Comparison of ENCODE assay signal across 16 cellular contexts in genomic region chr1:32719681-32720275, GRCh38. TPM values are rescaled to one million over a fixed set of nuclear protein-coding genes. Genes with fewer than 3 reads are reported as not detected.
DNase-seq lines count a peak whose midpoint lies in the region; ATAC-seq and TF ChIP-seq lines count a peak whose summit lies in the region.
"Had no signal": no experiment of that assay in that cellular context is flagged by ENCODE, and none has a peak within 500 bp of the region (broad histone marks: within the 10 kb centered on the region; RNA-seq: fewer than 3 reads in every experiment).

No MANE protein-coding gene starts in this region.

- no CpG with 5 or more reads among the region's 4 CpGs for WGBS in neuronal stem cell (ENCODE audit: extremely low coverage in 2 of 2, insufficient read length in 2 of 2, insufficient replicate concordance in 1 of 2), 2 donors

- H3K4ac ChIP-seq in neuronal stem cell (ENCODE audit: low read length) = no peak overlapping the region

- H3K4me3 Mint-ChIP-seq in mesothelial cell of epicardium = no peak overlapping the region
- H3K4me3 Mint-ChIP-seq: CD4-positive, alpha-beta T cell had no signal

- H3K27me3 Mint-ChIP-seq in mesothelial cell of epicardium (ENCODE audit: low read depth) = no peaks in the 10 kb centered on the region

- no peak overlapping the region for H4K91ac ChIP-seq in neuronal stem cell (ENCODE audit: low read depth, low read length, poor library complexity)

- no peak overlapping the region for H2AK5ac ChIP-seq in neuronal stem cell (ENCODE audit: low read depth, low read length)

- no peak overlapping the region for H3K23ac ChIP-seq in neuronal stem cell (ENCODE audit: low read depth, low read length, poor library complexity)

- peaks cover 0 to 17% (median 0%) of the 10 kb centered on the region in 3 experiments for H3K27me3 ChIP-seq in neuronal stem cell (ENCODE audit: control insufficient read depth in 3 of 3, insufficient read depth in 3 of 3, low read depth in 1 of 3, low read length in 3 of 3)

- H3K4me1 ChIP-seq in HEK293 (ENCODE audit: control insufficient read depth, insufficient read depth, low read length) (no peaks in the 10 kb centered on the region), neuronal stem cell (ENCODE audit: control insufficient read depth in 2 of 2, insufficient read depth in 1 of 2, low read depth in 1 of 2, low read length in 2 of 2) (peaks cover 11 to 14% of the 10 kb centered on the region in 2 donors)

- H3K18ac ChIP-seq in neuronal stem cell (ENCODE audit: low read length) = peak overlapping the region; percentile 50

- H4K8ac ChIP-seq in neuronal stem cell (ENCODE audit: low read depth, low read length) = no peak overlapping the region

- H3K79me1 ChIP-seq in neuronal stem cell (ENCODE audit: low read depth, low read length) = no peaks in the 10 kb centered on the region

- no peak overlapping the region for H2AFZ ChIP-seq in neuronal stem cell (ENCODE audit: low read length)

- TF ChIP-seq CTCF in HEK293 (tag by site-specific recombination; IDR thresholded peaks at IDR 0.05) (no peak), mesothelial cell of epicardium (IDR thresholded peaks at IDR 0.05; ENCODE audit: unreplicated experiment) (no peak)

- POLR2A ChIA-PET in HEK293 (lab: Yijun Ruan, JAX) = interaction anchor here (1.7 kb wide), 1 partner anchor 9 kb away, joined by 5 read pairs; no protein-coding TSS in a partner anchor

- CTCF ChIA-PET in HEK293 (lab: Yijun Ruan, JAX) = no interaction called here

- H3K4me2 ChIP-seq in neuronal stem cell (ENCODE audit: insufficient read depth, low read length, poor library complexity, severe bottlenecking) = no peak overlapping the region
- H3K4me2 ChIP-seq: KMS-11 had no signal

- H3K4me1 Mint-ChIP-seq in mesothelial cell of epicardium = peaks cover 21% of the 10 kb centered on the region

- no peaks in the 10 kb centered on the region for H3K9me3 ChIP-seq in HEK293 (ENCODE audit: control insufficient read depth, insufficient read depth, low read depth, low read length)
- H3K9me3 ChIP-seq in neuronal stem cell (replicated peaks in 1 of 2; ENCODE audit: control insufficient read depth in 2 of 2, insufficient read depth in 1 of 2, low read depth in 1 of 2, low read length in 2 of 2) = no peaks in the 10 kb centered on the region
- H3K9me3 ChIP-seq: Caco-2 had no signal

- no peak overlapping the region for H2BK5ac ChIP-seq in neuronal stem cell (ENCODE audit: low read length)

- H3K27ac ChIP-seq in HEK293 (ENCODE audit: extremely low read depth, low read depth, low read length) = no peak overlapping the region
- no peak overlapping the region for H3K27ac ChIP-seq in neuronal stem cell (replicated peaks; ENCODE audit: low read length)
- H3K27ac ChIP-seq: C4-2B, HL-60, KMS-11 had no signal

- DNase-seq in GM03348 (ENCODE audit: low spot score) (peak; percentile 31), epidermal melanocyte (ENCODE audit: insufficient read length, low spot score) (peak; percentile 30), neuronal stem cell (ENCODE audit: low spot score) (no peak), mesothelial cell of epicardium (ENCODE audit: low spot score in 2 of 2, unreplicated experiment in 2 of 2) (no peak)
- DNase-seq: ACHN; AML-193; Caco-2; CD4-positive, alpha-beta T cell; GOT3 had no signal

- H3K14ac ChIP-seq in neuronal stem cell (ENCODE audit: low read length) = no peak overlapping the region

- H3K9ac ChIP-seq in neuronal stem cell (ENCODE audit: low read depth, low read length, poor library complexity) = no peak overlapping the region
- H3K9ac ChIP-seq: KMS-11 had no signal

- no peaks in the 10 kb centered on the region for H3K36me3 Mint-ChIP-seq in mesothelial cell of epicardium

- no peak overlapping the region for H2BK12ac ChIP-seq in neuronal stem cell (ENCODE audit: low read length)

- ATAC-seq in GM18870 (IDR thresholded peaks at IDR 0.05; ENCODE audit: unreplicated experiment) (no peak), HG02678 (IDR thresholded peaks at IDR 0.05; ENCODE audit: unreplicated experiment) (no peak)
- ATAC-seq: HCT116 had no signal

- H2BK15ac ChIP-seq in neuronal stem cell (ENCODE audit: low read length) = peak overlapping the region; percentile 28

- no peaks in the 10 kb centered on the region for H3K9me3 Mint-ChIP-seq in mesothelial cell of epicardium
- H3K9me3 Mint-ChIP-seq: CD4-positive, alpha-beta T cell had no signal

- H2BK120ac ChIP-seq in neuronal stem cell (ENCODE audit: low read depth, low read length) = no peak overlapping the region

- H3K36me3 ChIP-seq in HEK293 (ENCODE audit: control insufficient read depth in 2 of 2, insufficient read depth in 1 of 2, low read length in 2 of 2) (no peaks in the 10 kb centered on the region), neuronal stem cell (replicated peaks in 1 of 2; ENCODE audit: control insufficient read depth in 2 of 2, insufficient read depth in 2 of 2, low read length in 2 of 2) (no peaks in the 10 kb centered on the region)

- H3K4me3 ChIP-seq in HEK293 (ENCODE audit: low read depth, low read length) (no peak overlapping the region), neuronal stem cell (ENCODE audit: low read length in 2 of 2) (no peak overlapping the region)

- H3K27ac Mint-ChIP-seq in mesothelial cell of epicardium = no peak overlapping the region
- H3K27ac Mint-ChIP-seq: CD4-positive, alpha-beta T cell had no signal

TF ChIP-seq in HEK293, 187 proteins besides CTCF, POLR2A, EP300 and RAD21:
- TF ChIP-seq ZNF600 (tag by site-specific recombination; IDR thresholded peaks at IDR 0.05) (0 out of 2 replicates have a peak, but pooled peaks have one; percentile 12), KLF10 (tag by site-specific recombination; IDR thresholded peaks at IDR 0.05) (no peak), ZBTB17 (tag by site-specific recombination; IDR thresholded peaks at IDR 0.05) (0 out of 2 replicates have a peak, but pooled peaks have one; percentile 14)

RNA-seq across cellular contexts. Expression of gene SYNC, which starts 17.2 kb away (rescaled TPM):
- 0.03 TPM for polyA plus RNA-seq in neuronal stem cell (2013, experiment 1 of 2)
- polyA plus RNA-seq in neuronal stem cell (2013, experiment 2 of 2) = 0.03 TPM
- 3.9 to 4.5 TPM (median 4.0 TPM) in 3 replicates for total RNA-seq in mesothelial cell of epicardium
- total RNA-seq: CD4-positive, alpha-beta T cell had no signal

Comparison
In these comparisons a context has a peak if more than half of its experiments do, and no peak if none do; other contexts are left out.
1. DNase-seq: peak in GM03348 (single experiment) and epidermal melanocyte (single experiment); none in neuronal stem cell (single experiment) and mesothelial cell of epicardium (0 of 2).